ENCODE assay signal across 29 cellular contexts in genomic region chr12:112236786-112237185, GRCh38.
"Had no signal": no experiment of that assay in that cellular context is flagged by ENCODE, and none has a peak within 500 bp of the region (broad histone marks: within the 10 kb centered on the region; RNA-seq: fewer than 3 reads in every experiment).

No MANE protein-coding gene starts in this region.

- H3K9me3 ChIP-seq: adrenal gland, body of pancreas, esophagus squamous epithelium, gastroesophageal sphincter had no signal

- H3K27ac Mint-ChIP-seq: activated CD4-positive, alpha-beta memory T cell treated with anti-CD3 and anti-CD28 coated beads for 36 hours; activated CD4-positive, alpha-beta T cell treated with anti-CD3 and anti-CD28 coated beads for 36 hours; activated CD4-positive, alpha-beta T cell treated with anti-CD3 and anti-CD28 coated beads, Interleukin-2, amount 10 ng/mL, durations not matched to agents 24 days and 14 days; activated CD8-positive, alpha-beta memory T cell treated with anti-CD3 and anti-CD28 coated beads, Interleukin-2, amount 10 ng/mL, durations not matched to agents 7 days and 5 days; activated CD8-positive, alpha-beta T cell treated with anti-CD3 and anti-CD28 coated beads, Interleukin-2, amount 10 ng/mL, durations not matched to agents 7 days and 5 days; activated naive CD4-positive, alpha-beta T cell treated with anti-CD3 and anti-CD28 coated beads for 36 hours; activated naive CD8-positive, alpha-beta T cell treated with anti-CD3 and anti-CD28 coated beads for 36 hours; activated naive CD8-positive, alpha-beta T cell treated with anti-CD3 and anti-CD28 coated beads, Interleukin-2, amount 50 U/mL, for 24 hours; activated T-helper 1 cell treated with anti-CD3 and anti-CD28 coated beads, Interleukin-12 subunit alpha, Interleukin-12 subunit beta, Interleukin-2, Interleukin-4 antibody, amounts not matched to agents 30 ng/mL and 10 ng/mL and 1 ng/mL, durations not matched to agents 14 hours and 24 hours and 36 hours; activated T-helper 2 cell treated with anti-CD3 and anti-CD28 coated beads, Interferon-gamma antibody, Interleukin-2, Interleukin-4, amounts not matched to agents 10 μg/mL and 5 μg/mL and 100 μg/mL, durations not matched to agents 14 hours and 24 hours and 36 hours had no signal

- H3K4me3 Mint-ChIP-seq: activated CD4-positive, alpha-beta memory T cell treated with anti-CD3 and anti-CD28 coated beads for 36 hours; activated CD4-positive, alpha-beta T cell treated with anti-CD3 and anti-CD28 coated beads for 36 hours; activated CD4-positive, alpha-beta T cell treated with anti-CD3 and anti-CD28 coated beads, Interleukin-2, amount 10 ng/mL, durations not matched to agents 24 days and 14 days; activated CD8-positive, alpha-beta memory T cell treated with anti-CD3 and anti-CD28 coated beads, Interleukin-2, amount 10 ng/mL, durations not matched to agents 7 days and 5 days; activated CD8-positive, alpha-beta T cell treated with anti-CD3 and anti-CD28 coated beads, Interleukin-2, amount 10 ng/mL, durations not matched to agents 7 days and 5 days; activated naive CD4-positive, alpha-beta T cell treated with anti-CD3 and anti-CD28 coated beads for 36 hours; activated naive CD4-positive, alpha-beta T cell treated with anti-CD3 and anti-CD28 coated beads, Interleukin-2, amount 50 U/mL, for 24 hours; activated naive CD8-positive, alpha-beta T cell treated with anti-CD3 and anti-CD28 coated beads for 36 hours; activated naive CD8-positive, alpha-beta T cell treated with anti-CD3 and anti-CD28 coated beads, Interleukin-2, amount 50 U/mL, for 24 hours; activated T-helper 1 cell treated with anti-CD3 and anti-CD28 coated beads, Interleukin-12 subunit alpha, Interleukin-12 subunit beta, Interleukin-2, Interleukin-4 antibody, amounts not matched to agents 30 ng/mL and 10 ng/mL and 1 ng/mL, durations not matched to agents 14 hours and 24 hours and 36 hours had no signal

- H3K27me3 Mint-ChIP-seq: activated CD4-positive, alpha-beta memory T cell treated with anti-CD3 and anti-CD28 coated beads for 36 hours; activated CD4-positive, alpha-beta T cell treated with anti-CD3 and anti-CD28 coated beads for 36 hours; activated CD4-positive, alpha-beta T cell treated with anti-CD3 and anti-CD28 coated beads, Interleukin-2, amount 10 ng/mL, durations not matched to agents 24 days and 14 days; activated CD8-positive, alpha-beta memory T cell treated with anti-CD3 and anti-CD28 coated beads, Interleukin-2, amount 10 ng/mL, durations not matched to agents 7 days and 5 days; activated naive CD4-positive, alpha-beta T cell treated with anti-CD3 and anti-CD28 coated beads, Interleukin-2, amount 50 U/mL, for 24 hours; activated naive CD8-positive, alpha-beta T cell treated with anti-CD3 and anti-CD28 coated beads for 36 hours; activated naive CD8-positive, alpha-beta T cell treated with anti-CD3 and anti-CD28 coated beads, Interleukin-2, amount 50 U/mL, for 24 hours had no signal

- H3K4me1 Mint-ChIP-seq: activated CD4-positive, alpha-beta T cell treated with anti-CD3 and anti-CD28 coated beads for 36 hours; activated CD4-positive, alpha-beta T cell treated with anti-CD3 and anti-CD28 coated beads, Interleukin-2, amount 10 ng/mL, durations not matched to agents 24 days and 14 days; activated naive CD4-positive, alpha-beta T cell treated with anti-CD3 and anti-CD28 coated beads, Interleukin-2, amount 50 U/mL, for 24 hours; activated naive CD8-positive, alpha-beta T cell treated with anti-CD3 and anti-CD28 coated beads for 36 hours; activated naive CD8-positive, alpha-beta T cell treated with anti-CD3 and anti-CD28 coated beads, Interleukin-2, amount 50 U/mL, for 24 hours had no signal

- DNase-seq: activated CD4-positive, alpha-beta memory T cell treated with anti-CD3 and anti-CD28 coated beads for 36 hours; activated CD4-positive, alpha-beta T cell treated with anti-CD3 and anti-CD28 coated beads for 36 hours; activated CD4-positive, alpha-beta T cell treated with anti-CD3 and anti-CD28 coated beads, Interleukin-2, amount 10 ng/mL, durations not matched to agents 24 days and 14 days; activated CD4-positive, CD25-positive, alpha-beta regulatory T cell; activated CD4-positive, CD25-positive, alpha-beta regulatory T cell treated with anti-CD3 and anti-CD28 coated beads, Interleukin-2, amount 50 U/mL, for 72 hours; activated CD8-positive, alpha-beta memory T cell treated with anti-CD3 and anti-CD28 coated beads, Interleukin-2, amount 10 ng/mL, durations not matched to agents 7 days and 5 days; activated CD8-positive, alpha-beta memory T cell treated with anti-CD3 and anti-CD28 coated beads, Interleukin-2, amount 50 U/mL, for 4 hours; activated CD8-positive, alpha-beta T cell treated with anti-CD3 and anti-CD28 coated beads, Interleukin-2, amount 10 ng/mL, durations not matched to agents 7 days and 5 days; activated effector memory CD4-positive, alpha-beta T cell treated with anti-CD3 and anti-CD28 coated beads, Interleukin-2, amount 50 U/mL, for 16 hours; activated naive CD4-positive, alpha-beta T cell treated with anti-CD3 and anti-CD28 coated beads for 36 hours; activated naive CD8-positive, alpha-beta T cell treated with anti-CD3 and anti-CD28 coated beads for 36 hours; activated naive CD8-positive, alpha-beta T cell treated with anti-CD3 and anti-CD28 coated beads, Interleukin-2, amount 50 U/mL, for 24 hours; activated T-cell treated with anti-CD3 and anti-CD28 coated beads, Interleukin-2, amount 50 U/mL, for 1 hour; activated T-cell treated with anti-CD3 and anti-CD28 coated beads, Interleukin-2, amount 50 U/mL, for 48 hours; adrenal gland; amygdala; aorta; body of pancreas; caudate nucleus; effector memory CD4-positive, alpha-beta T cell; esophagus squamous epithelium; foreskin melanocyte; head of caudate nucleus; T-helper 1 cell; T-helper 2 cell had no signal

- H3K9me3 Mint-ChIP-seq: activated CD4-positive, alpha-beta memory T cell treated with anti-CD3 and anti-CD28 coated beads for 36 hours; activated CD4-positive, alpha-beta T cell treated with anti-CD3 and anti-CD28 coated beads, Interleukin-2, amount 10 ng/mL, durations not matched to agents 24 days and 14 days; activated naive CD4-positive, alpha-beta T cell treated with anti-CD3 and anti-CD28 coated beads for 36 hours; activated naive CD4-positive, alpha-beta T cell treated with anti-CD3 and anti-CD28 coated beads, Interleukin-2, amount 50 U/mL, for 24 hours; activated naive CD8-positive, alpha-beta T cell treated with anti-CD3 and anti-CD28 coated beads for 36 hours; activated naive CD8-positive, alpha-beta T cell treated with anti-CD3 and anti-CD28 coated beads, Interleukin-2, amount 50 U/mL, for 24 hours; activated T-helper 1 cell treated with anti-CD3 and anti-CD28 coated beads, Interleukin-12 subunit alpha, Interleukin-12 subunit beta, Interleukin-2, Interleukin-4 antibody, amounts not matched to agents 30 ng/mL and 10 ng/mL and 1 ng/mL, durations not matched to agents 14 hours and 24 hours and 36 hours; activated T-helper 2 cell treated with anti-CD3 and anti-CD28 coated beads, Interferon-gamma antibody, Interleukin-2, Interleukin-4, amounts not matched to agents 10 μg/mL and 5 μg/mL and 100 μg/mL, durations not matched to agents 14 hours and 24 hours and 36 hours had no signal

- ATAC-seq: activated CD4-positive, alpha-beta T cell treated with anti-CD3 and anti-CD28 coated beads for 36 hours; activated CD8-positive, alpha-beta memory T cell treated with anti-CD3 and anti-CD28 coated beads, Interleukin-2, amount 10 ng/mL, durations not matched to agents 7 days and 5 days; activated CD8-positive, alpha-beta T cell treated with anti-CD3 and anti-CD28 coated beads, Interleukin-2, amount 10 ng/mL, durations not matched to agents 7 days and 5 days; activated naive CD8-positive, alpha-beta T cell treated with anti-CD3 and anti-CD28 coated beads, Interleukin-2, amount 50 U/mL, for 24 hours; body of pancreas; gastroesophageal sphincter had no signal
